Comparison of ENCODE assay signal across 1 cellular context in the genomic region with DNA sequence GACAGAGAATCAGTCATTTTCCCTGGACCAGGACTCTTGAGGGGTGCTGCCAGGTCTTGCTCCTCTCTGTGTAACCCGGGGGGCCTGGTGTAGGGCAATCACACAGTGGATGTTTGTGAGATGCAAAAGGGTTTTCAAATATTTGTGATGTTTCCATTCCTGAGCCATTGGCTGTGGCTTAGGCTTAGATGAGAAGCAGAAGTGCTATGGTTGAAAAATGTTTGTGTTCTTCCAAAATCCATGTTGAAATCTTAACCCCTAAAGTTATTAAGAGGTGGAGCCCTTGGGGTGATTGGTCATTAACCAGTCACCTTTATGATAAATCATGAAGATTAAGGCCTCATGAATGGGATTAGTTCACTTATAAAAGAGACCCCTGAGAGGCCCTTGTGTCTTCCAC.
TF ChIP-seq lines count a peak whose summit lies in the region.

No MANE protein-coding gene starts in this region.

TF ChIP-seq in GM23338, 12 proteins besides CTCF, POLR2A, EP300 and RAD21 (continued from another document):
- TF ChIP-seq, protein P1, sequence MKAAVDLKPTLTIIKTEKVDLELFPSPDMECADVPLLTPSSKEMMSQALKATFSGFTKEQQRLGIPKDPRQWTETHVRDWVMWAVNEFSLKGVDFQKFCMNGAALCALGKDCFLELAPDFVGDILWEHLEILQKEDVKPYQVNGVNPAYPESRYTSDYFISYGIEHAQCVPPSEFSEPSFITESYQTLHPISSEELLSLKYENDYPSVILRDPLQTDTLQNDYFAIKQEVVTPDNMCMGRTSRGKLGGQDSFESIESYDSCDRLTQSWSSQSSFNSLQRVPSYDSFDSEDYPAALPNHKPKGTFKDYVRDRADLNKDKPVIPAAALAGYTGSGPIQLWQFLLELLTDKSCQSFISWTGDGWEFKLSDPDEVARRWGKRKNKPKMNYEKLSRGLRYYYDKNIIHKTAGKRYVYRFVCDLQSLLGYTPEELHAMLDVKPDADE (IDR thresholded peaks at IDR 0.05), result no peak
- no peak for TF ChIP-seq POLR2AphosphoS5 (IDR thresholded peaks at IDR 0.05; ENCODE audit: low read depth)
- no peak for TF ChIP-seq ZNF114 (CRISPR knock-in tag; IDR thresholded peaks at IDR 0.05)
- TF ChIP-seq JUNB (IDR thresholded peaks at IDR 0.05; ENCODE audit: unreplicated experiment), result no peak
